ENCODE assay signal across 8 cellular contexts in the genomic region with DNA sequence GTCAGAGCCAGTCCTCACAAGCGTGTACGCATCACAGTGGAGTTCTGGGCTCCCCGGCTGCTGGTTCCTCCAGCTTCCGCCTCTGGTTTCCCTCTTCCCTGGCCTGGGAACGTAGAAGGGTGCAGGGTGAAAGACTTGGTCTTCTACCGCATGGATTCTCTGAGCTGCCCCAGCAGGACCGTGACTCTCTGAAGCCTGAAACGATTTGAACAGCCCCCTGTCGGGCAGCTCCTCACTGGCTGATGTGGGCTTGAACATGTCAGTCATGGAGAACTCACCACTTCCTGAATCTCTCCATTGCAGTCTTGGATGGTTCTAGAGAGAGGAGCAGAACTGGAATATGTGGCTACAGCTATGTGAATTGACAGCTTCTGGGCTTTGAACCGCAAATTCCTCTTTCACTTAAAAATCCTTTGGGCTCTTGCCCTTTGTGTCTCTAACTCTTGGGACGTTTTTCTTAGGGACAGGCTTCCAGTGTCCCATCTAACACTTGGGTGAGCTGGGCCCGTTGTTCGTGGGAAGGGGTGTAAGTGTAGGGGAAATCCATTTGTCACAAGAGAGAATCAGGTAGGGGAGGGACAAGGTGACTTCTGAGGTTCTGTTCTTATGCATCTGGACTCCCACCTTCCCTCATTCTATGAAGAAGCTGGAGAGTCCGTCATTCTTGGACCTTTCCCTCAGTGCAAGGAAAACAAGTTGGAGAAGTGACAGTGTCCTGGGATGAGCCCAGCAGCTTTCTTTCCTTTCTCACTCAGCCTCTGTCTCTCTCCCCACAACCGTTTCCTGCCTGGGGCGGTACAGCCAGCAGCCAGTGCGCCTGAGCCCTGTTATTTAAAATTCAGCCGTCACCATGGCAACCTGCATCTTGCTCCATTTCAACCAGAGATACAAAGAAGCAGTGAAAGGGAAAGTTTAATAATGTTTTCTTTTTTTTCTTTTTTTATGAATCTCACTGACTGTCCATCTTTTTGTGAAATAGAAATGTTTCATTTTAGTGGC.
DNase-seq lines count a peak whose midpoint lies in the region; ATAC-seq and TF ChIP-seq lines count a peak whose summit lies in the region.

No MANE protein-coding gene starts in this region.

- H3K4me1 Mint-ChIP-seq in CD14-positive monocyte (peaks cover 39% of the 10 kb centered on the region), endothelial cell (ENCODE audit: unreplicated experiment) (peaks cover 7% of the 10 kb centered on the region)
- peaks cover 38% of the 10 kb centered on the region for H3K4me1 Mint-ChIP-seq in activated CD8-positive, alpha-beta T cell treated with anti-CD3 and anti-CD28 coated beads, Interleukin-2, amount 10 ng/mL, durations not matched to agents 7 days and 5 days (ENCODE audit: low read depth)

- POLR2A ChIA-PET in activated CD8-positive, alpha-beta T cell treated with anti-CD3 and anti-CD28 coated beads, Interleukin-2, amount 10 ng/mL, durations not matched to agents 7 days and 5 days (lab: Charles Lee): interaction anchor here (0.8 to 2.7 kb wide), 5 partner anchors 20 to 87 kb away, joined by 3 to 20 read pairs (median 11); a partner anchor contains a TSS

- H3K9me3 Mint-ChIP-seq in CD14-positive monocyte (peaks cover 0 to 5% (median 0%) of the 10 kb centered on the region in 7 donors), endothelial cell (ENCODE audit: unreplicated experiment) (no peaks in the 10 kb centered on the region)
- no peaks in the 10 kb centered on the region for H3K9me3 Mint-ChIP-seq in activated CD8-positive, alpha-beta T cell treated with anti-CD3 and anti-CD28 coated beads, Interleukin-2, amount 10 ng/mL, durations not matched to agents 7 days and 5 days (ENCODE audit: insufficient read depth)

- intact Hi-C loops in CD14-positive monocyte (cut with micrococcal nuclease): loop anchor here in 1 of 2 donors (5.0 kb wide), 1 partner anchor 69 kb away; no protein-coding TSS in a partner anchor

- H3K4me3 Mint-ChIP-seq in CD14-positive monocyte (peak overlapping the region; percentile 70 to 78), endothelial cell (ENCODE audit: unreplicated experiment) (peak overlapping the region; percentile 34)
- H3K4me3 Mint-ChIP-seq in activated CD8-positive, alpha-beta T cell treated with anti-CD3 and anti-CD28 coated beads, Interleukin-2, amount 10 ng/mL, durations not matched to agents 7 days and 5 days: peak overlapping the region; percentile 40

- ATAC-seq in GM19438 (IDR thresholded peaks at IDR 0.05; ENCODE audit: low read depth, unreplicated experiment) (peak; percentile 82), HG03439 (IDR thresholded peaks at IDR 0.05; ENCODE audit: unreplicated experiment) (peak; percentile 56)
- peak; percentile 89 for ATAC-seq in activated CD8-positive, alpha-beta T cell treated with anti-CD3 and anti-CD28 coated beads, Interleukin-2, amount 10 ng/mL, durations not matched to agents 7 days and 5 days

- peak; percentile 52 for DNase-seq in CD14-positive monocyte (ENCODE audit: low spot score)
- DNase-seq in activated CD8-positive, alpha-beta T cell treated with anti-CD3 and anti-CD28 coated beads, Interleukin-2, amount 10 ng/mL, durations not matched to agents 7 days and 5 days: peak; percentile 90
- DNase-seq in endothelial cell (ENCODE audit: low spot score): peak; percentile 38
- DNase-seq in putamen (ENCODE audit: low spot score): peak; percentile 69
- no peak for DNase-seq in NCI-H526 treated with DMSO at 0.1 percent for 48 hours (lab: John Stamatoyannopoulos, UW)
- no peak for DNase-seq in NCI-H187 (lab: John Stamatoyannopoulos, UW)

- TF ChIP-seq CTCF in CD14-positive monocyte (IDR thresholded peaks at IDR 0.05) (no peak), endothelial cell (IDR thresholded peaks at IDR 0.05; ENCODE audit: unreplicated experiment) (no peak)

- CTCF ChIA-PET in activated CD8-positive, alpha-beta T cell treated with anti-CD3 and anti-CD28 coated beads, Interleukin-2, amount 10 ng/mL, durations not matched to agents 7 days and 5 days (lab: Charles Lee): interaction anchor here (1.0 to 5.3 kb wide), 10 partner anchors 19 to 82 kb away, joined by 3 to 177 read pairs (median 5); no protein-coding TSS in a partner anchor

- peak overlapping the region; percentile 85 to 98 (median 95) for H3K27ac Mint-ChIP-seq in CD14-positive monocyte
- H3K27ac Mint-ChIP-seq in activated CD8-positive, alpha-beta T cell treated with anti-CD3 and anti-CD28 coated beads, Interleukin-2, amount 10 ng/mL, durations not matched to agents 7 days and 5 days: peak overlapping the region; percentile 90
- peak overlapping the region; percentile 48 for H3K27ac Mint-ChIP-seq in endothelial cell (ENCODE audit: unreplicated experiment)

- H3K36me3 Mint-ChIP-seq in CD14-positive monocyte (no peaks in the 10 kb centered on the region), endothelial cell (ENCODE audit: low read depth, unreplicated experiment) (no peaks in the 10 kb centered on the region)
- H3K36me3 Mint-ChIP-seq in activated CD8-positive, alpha-beta T cell treated with anti-CD3 and anti-CD28 coated beads, Interleukin-2, amount 10 ng/mL, durations not matched to agents 7 days and 5 days (ENCODE audit: low read depth): no peaks in the 10 kb centered on the region

- H3K27me3 Mint-ChIP-seq in CD14-positive monocyte (ENCODE audit: low read depth in 3 of 3): peaks cover 0 to 5% (median 2%) of the 10 kb centered on the region in 3 donors
- peaks cover 10% of the 10 kb centered on the region for H3K27me3 Mint-ChIP-seq in activated CD8-positive, alpha-beta T cell treated with anti-CD3 and anti-CD28 coated beads, Interleukin-2, amount 10 ng/mL, durations not matched to agents 7 days and 5 days (ENCODE audit: low read depth)
- H3K27me3 Mint-ChIP-seq in endothelial cell (ENCODE audit: unreplicated experiment): peaks cover 4% of the 10 kb centered on the region

Comparison
In these comparisons a context has a peak if more than half of its experiments do, and no peak if none do; other contexts are left out.
1. DNase-seq: peak in CD14-positive monocyte (single experiment), activated CD8-positive, alpha-beta T cell treated with anti-CD3 and anti-CD28 coated beads, Interleukin-2, amount 10 ng/mL, durations not matched to agents 7 days and 5 days (single experiment), endothelial cell (single experiment) and putamen (single experiment); none in NCI-H526 treated with DMSO at 0.1 percent for 48 hours (single experiment) and NCI-H187 (0 of 2).
2. Peak in every context shown above with its lines, with median percentiles within 50 percentile points of each other: H3K27ac Mint-ChIP-seq, H3K4me3 Mint-ChIP-seq and ATAC-seq.